1 cellular context compared by ENCODE assay signal in genomic region chr12:69348162-69348938, GRCh38.
A peak's percentile ranks its signal among the peaks of the same experiment; 100 is the strongest.
TF ChIP-seq lines count a peak whose summit lies in the region.

TSS of gene LYZ (plus strand) at chr12:69348381. CDS start at chr12:69348409, 28 bp downstream.

TF ChIP-seq in HepG2, 621 proteins besides CTCF, POLR2A, EP300 and RAD21 (continued from another document and continues in another):
- TF ChIP-seq ZNF574 (CRISPR knock-in tag; IDR thresholded peaks at IDR 0.05), result peak; percentile 78
- TF ChIP-seq, protein P1, sequence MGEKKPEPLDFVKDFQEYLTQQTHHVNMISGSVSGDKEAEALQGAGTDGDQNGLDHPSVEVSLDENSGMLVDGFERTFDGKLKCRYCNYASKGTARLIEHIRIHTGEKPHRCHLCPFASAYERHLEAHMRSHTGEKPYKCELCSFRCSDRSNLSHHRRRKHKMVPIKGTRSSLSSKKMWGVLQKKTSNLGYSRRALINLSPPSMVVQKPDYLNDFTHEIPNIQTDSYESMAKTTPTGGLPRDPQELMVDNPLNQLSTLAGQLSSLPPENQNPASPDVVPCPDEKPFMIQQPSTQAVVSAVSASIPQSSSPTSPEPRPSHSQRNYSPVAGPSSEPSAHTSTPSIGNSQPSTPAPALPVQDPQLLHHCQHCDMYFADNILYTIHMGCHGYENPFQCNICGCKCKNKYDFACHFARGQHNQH (CRISPR knock-in tag; IDR thresholded peaks at IDR 0.05), result peak; percentile 84
- no peak; the same call in 1 of the 2 replicates for TF ChIP-seq ZNF552 (CRISPR knock-in tag; IDR thresholded peaks at IDR 0.05; ENCODE audit: borderline replicate concordance)
- TF ChIP-seq FOXC1 (CRISPR knock-in tag; IDR thresholded peaks at IDR 0.05; ENCODE audit: borderline replicate concordance), result peak; percentile 60; the same call in 1 of the 2 replicates
- no peak for TF ChIP-seq ZNF678 (CRISPR knock-in tag; IDR thresholded peaks at IDR 0.05)
- TF ChIP-seq FOXA3 (CRISPR knock-in tag; IDR thresholded peaks at IDR 0.05), result peak; percentile 92
- TF ChIP-seq EEA1 (CRISPR knock-in tag; IDR thresholded peaks at IDR 0.05; ENCODE audit: borderline replicate concordance), result no peak
- TF ChIP-seq, protein P2, sequence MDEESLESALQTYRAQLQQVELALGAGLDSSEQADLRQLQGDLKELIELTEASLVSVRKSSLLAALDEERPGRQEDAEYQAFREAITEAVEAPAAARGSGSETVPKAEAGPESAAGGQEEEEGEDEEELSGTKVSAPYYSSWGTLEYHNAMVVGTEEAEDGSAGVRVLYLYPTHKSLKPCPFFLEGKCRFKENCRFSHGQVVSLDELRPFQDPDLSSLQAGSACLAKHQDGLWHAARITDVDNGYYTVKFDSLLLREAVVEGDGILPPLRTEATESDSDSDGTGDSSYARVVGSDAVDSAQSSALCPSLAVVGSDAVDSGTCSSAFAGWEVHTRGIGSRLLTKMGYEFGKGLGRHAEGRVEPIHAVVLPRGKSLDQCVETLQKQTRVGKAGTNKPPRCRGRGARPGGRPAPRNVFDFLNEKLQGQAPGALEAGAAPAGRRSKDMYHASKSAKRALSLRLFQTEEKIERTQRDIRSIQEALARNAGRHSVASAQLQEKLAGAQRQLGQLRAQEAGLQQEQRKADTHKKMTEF (CRISPR knock-in tag; IDR thresholded peaks at IDR 0.05), result peak; percentile 87
- no peak for TF ChIP-seq TCF12 (IDR thresholded peaks at IDR 0.05)
- TF ChIP-seq TCF12 (CRISPR knock-in tag; IDR thresholded peaks at IDR 0.05), result peak; percentile 94
- 0 out of 2 replicates have a peak, but pooled peaks have one; percentile 51 for TF ChIP-seq ZNF556 (CRISPR knock-in tag; IDR thresholded peaks at IDR 0.05; ENCODE audit: borderline replicate concordance)
- TF ChIP-seq ELF3 (CRISPR knock-in tag; IDR thresholded peaks at IDR 0.05), result peak; percentile 100
- TF ChIP-seq DR1 (CRISPR knock-in tag; IDR thresholded peaks at IDR 0.05), result peak; percentile 78
- no peak for TF ChIP-seq SP1 (IDR thresholded peaks at IDR 0.05)
- TF ChIP-seq SP1 (CRISPR knock-in tag; IDR thresholded peaks at IDR 0.05), result no peak
- TF ChIP-seq, protein P3, sequence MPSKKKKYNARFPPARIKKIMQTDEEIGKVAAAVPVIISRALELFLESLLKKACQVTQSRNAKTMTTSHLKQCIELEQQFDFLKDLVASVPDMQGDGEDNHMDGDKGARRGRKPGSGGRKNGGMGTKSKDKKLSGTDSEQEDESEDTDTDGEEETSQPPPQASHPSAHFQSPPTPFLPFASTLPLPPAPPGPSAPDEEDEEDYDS (CRISPR knock-in tag; IDR thresholded peaks at IDR 0.05), result peak; percentile 98
- TF ChIP-seq ZNF329 (CRISPR knock-in tag; IDR thresholded peaks at IDR 0.05; ENCODE audit: low read depth), result peak; percentile 41; the same call in 1 of the 2 replicates
- TF ChIP-seq, protein P4, sequence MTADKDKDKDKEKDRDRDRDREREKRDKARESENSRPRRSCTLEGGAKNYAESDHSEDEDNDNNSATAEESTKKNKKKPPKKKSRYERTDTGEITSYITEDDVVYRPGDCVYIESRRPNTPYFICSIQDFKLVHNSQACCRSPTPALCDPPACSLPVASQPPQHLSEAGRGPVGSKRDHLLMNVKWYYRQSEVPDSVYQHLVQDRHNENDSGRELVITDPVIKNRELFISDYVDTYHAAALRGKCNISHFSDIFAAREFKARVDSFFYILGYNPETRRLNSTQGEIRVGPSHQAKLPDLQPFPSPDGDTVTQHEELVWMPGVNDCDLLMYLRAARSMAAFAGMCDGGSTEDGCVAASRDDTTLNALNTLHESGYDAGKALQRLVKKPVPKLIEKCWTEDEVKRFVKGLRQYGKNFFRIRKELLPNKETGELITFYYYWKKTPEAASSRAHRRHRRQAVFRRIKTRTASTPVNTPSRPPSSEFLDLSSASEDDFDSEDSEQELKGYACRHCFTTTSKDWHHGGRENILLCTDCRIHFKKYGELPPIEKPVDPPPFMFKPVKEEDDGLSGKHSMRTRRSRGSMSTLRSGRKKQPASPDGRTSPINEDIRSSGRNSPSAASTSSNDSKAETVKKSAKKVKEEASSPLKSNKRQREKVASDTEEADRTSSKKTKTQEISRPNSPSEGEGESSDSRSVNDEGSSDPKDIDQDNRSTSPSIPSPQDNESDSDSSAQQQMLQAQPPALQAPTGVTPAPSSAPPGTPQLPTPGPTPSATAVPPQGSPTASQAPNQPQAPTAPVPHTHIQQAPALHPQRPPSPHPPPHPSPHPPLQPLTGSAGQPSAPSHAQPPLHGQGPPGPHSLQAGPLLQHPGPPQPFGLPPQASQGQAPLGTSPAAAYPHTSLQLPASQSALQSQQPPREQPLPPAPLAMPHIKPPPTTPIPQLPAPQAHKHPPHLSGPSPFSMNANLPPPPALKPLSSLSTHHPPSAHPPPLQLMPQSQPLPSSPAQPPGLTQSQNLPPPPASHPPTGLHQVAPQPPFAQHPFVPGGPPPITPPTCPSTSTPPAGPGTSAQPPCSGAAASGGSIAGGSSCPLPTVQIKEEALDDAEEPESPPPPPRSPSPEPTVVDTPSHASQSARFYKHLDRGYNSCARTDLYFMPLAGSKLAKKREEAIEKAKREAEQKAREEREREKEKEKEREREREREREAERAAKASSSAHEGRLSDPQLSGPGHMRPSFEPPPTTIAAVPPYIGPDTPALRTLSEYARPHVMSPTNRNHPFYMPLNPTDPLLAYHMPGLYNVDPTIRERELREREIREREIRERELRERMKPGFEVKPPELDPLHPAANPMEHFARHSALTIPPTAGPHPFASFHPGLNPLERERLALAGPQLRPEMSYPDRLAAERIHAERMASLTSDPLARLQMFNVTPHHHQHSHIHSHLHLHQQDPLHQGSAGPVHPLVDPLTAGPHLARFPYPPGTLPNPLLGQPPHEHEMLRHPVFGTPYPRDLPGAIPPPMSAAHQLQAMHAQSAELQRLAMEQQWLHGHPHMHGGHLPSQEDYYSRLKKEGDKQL (CRISPR knock-in tag; IDR thresholded peaks at IDR 0.05; ENCODE audit: low read depth), result peak; percentile 67
- TF ChIP-seq AKAP8 (CRISPR knock-in tag; IDR thresholded peaks at IDR 0.05), result peak; percentile 47; the same call in 1 of the 2 replicates
- peak; percentile 91 for TF ChIP-seq ZNF878 (CRISPR knock-in tag; IDR thresholded peaks at IDR 0.05)
- TF ChIP-seq, protein P5, sequence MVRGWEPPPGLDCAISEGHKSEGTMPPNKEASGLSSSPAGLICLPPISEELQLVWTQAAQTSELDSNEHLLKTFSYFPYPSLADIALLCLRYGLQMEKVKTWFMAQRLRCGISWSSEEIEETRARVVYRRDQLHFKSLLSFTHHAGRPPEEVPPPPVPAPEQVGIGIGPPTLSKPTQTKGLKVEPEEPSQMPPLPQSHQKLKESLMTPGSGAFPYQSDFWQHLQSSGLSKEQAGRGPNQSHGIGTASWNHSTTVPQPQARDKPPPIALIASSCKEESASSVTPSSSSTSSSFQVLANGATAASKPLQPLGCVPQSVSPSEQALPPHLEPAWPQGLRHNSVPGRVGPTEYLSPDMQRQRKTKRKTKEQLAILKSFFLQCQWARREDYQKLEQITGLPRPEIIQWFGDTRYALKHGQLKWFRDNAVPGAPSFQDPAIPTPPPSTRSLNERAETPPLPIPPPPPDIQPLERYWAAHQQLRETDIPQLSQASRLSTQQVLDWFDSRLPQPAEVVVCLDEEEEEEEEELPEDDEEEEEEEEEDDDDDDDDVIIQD (CRISPR knock-in tag; IDR thresholded peaks at IDR 0.05; ENCODE audit: low read depth), result peak; percentile 65; the same call in 1 of the 2 replicates
- TF ChIP-seq NONO (IDR thresholded peaks at IDR 0.05), result no peak
- peak; percentile 54 for TF ChIP-seq NONO (CRISPR knock-in tag; conservative IDR thresholded peaks at IDR 0.05)
- TF ChIP-seq RARA (CRISPR knock-in tag; IDR thresholded peaks at IDR 0.05), result peak; percentile 87
- TF ChIP-seq ZNF251 (CRISPR knock-in tag; IDR thresholded peaks at IDR 0.05), result no peak
- no peak for TF ChIP-seq NPAS2 (CRISPR knock-in tag; IDR thresholded peaks at IDR 0.05; ENCODE audit: borderline replicate concordance)
- TF ChIP-seq, protein P6, sequence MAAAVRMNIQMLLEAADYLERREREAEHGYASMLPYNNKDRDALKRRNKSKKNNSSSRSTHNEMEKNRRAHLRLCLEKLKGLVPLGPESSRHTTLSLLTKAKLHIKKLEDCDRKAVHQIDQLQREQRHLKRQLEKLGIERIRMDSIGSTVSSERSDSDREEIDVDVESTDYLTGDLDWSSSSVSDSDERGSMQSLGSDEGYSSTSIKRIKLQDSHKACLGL (CRISPR knock-in tag; IDR thresholded peaks at IDR 0.05), result no peak
- peak; percentile 78 for TF ChIP-seq THAP11 (CRISPR knock-in tag; IDR thresholded peaks at IDR 0.05)
- TF ChIP-seq AKNA (CRISPR knock-in tag; IDR thresholded peaks at IDR 0.05; ENCODE audit: borderline replicate concordance), result no peak
- no peak for TF ChIP-seq SRF (IDR thresholded peaks at IDR 0.05; ENCODE audit: low read depth, low read length)
- TF ChIP-seq STAG1 (CRISPR knock-in tag; IDR thresholded peaks at IDR 0.05), result no peak; the same call in 1 of the 2 replicates
- peak; percentile 52 for TF ChIP-seq ZNF121 (CRISPR knock-in tag; IDR thresholded peaks at IDR 0.05)
- TF ChIP-seq KLF6 (CRISPR knock-in tag; IDR thresholded peaks at IDR 0.05), result 0 out of 2 replicates have a peak, but pooled peaks have one; percentile 64
- TF ChIP-seq ZNF512B (CRISPR knock-in tag; IDR thresholded peaks at IDR 0.05; ENCODE audit: borderline replicate concordance), result no peak
- TF ChIP-seq FOXO1 (CRISPR knock-in tag; IDR thresholded peaks at IDR 0.05), result peak; percentile 98
- peak; percentile 94 for TF ChIP-seq SMYD3 (CRISPR knock-in tag; IDR thresholded peaks at IDR 0.05)
- peak; percentile 88 for TF ChIP-seq PITX1 (CRISPR knock-in tag; IDR thresholded peaks at IDR 0.05)
